7 cellular contexts compared by ENCODE assay signal in genomic region chr22:42367980-42368378, GRCh38.
DNase-seq lines count a peak whose midpoint lies in the region; TF ChIP-seq lines count a peak whose summit lies in the region.

No MANE protein-coding gene starts in this region.

- peaks cover 17% of the 10 kb centered on the region for H3K4me1 Mint-ChIP-seq in progenitor cell of endocrine pancreas (ENCODE audit: low read depth)

- H3K27ac ChIP-seq in DOHH2 (ENCODE audit: low read depth, low read length) (no peak overlapping the region), OCI-LY1 (ENCODE audit: low read depth, low read length, poor library complexity, severe bottlenecking) (no peak overlapping the region), esophagus squamous epithelium (peak overlapping the region; percentile 63 to 83 (median 75)), brain microvascular endothelial cell (no peak overlapping the region)

- H3K9me3 Mint-ChIP-seq in progenitor cell of endocrine pancreas (ENCODE audit: low read depth): no peaks in the 10 kb centered on the region

- TF ChIP-seq CTCF in DOHH2 (IDR thresholded peaks at IDR 0.05; ENCODE audit: low read depth, low read length, poor library complexity, severe bottlenecking) (no peak), OCI-LY1 (IDR thresholded peaks at IDR 0.05; ENCODE audit: low read length) (no peak), esophagus squamous epithelium (IDR thresholded peaks at IDR 0.05) (no peak), progenitor cell of endocrine pancreas (IDR thresholded peaks at IDR 0.05; ENCODE audit: unreplicated experiment) (no peak), brain microvascular endothelial cell (IDR thresholded peaks at IDR 0.05; ENCODE audit: low read depth, low read length, missing control alignments) (no peak), GM10248 (IDR thresholded peaks at IDR 0.05; ENCODE audit: control extremely low read depth, extremely low read depth, low read depth, missing control alignments) (no peak)

- intact Hi-C loops in esophagus squamous epithelium (cut with DNase I): no loop called here

- no peak overlapping the region for H2AFZ ChIP-seq in OCI-LY1 (ENCODE audit: low read length)

- CTCF ChIA-PET in GM10248 (lab: Yijun Ruan, JAX): no interaction called here

- DNase-seq in esophagus squamous epithelium (lab: John Stamatoyannopoulos, UW) (no peak), progenitor cell of endocrine pancreas (ENCODE audit: low spot score, unreplicated experiment) (no peak), brain microvascular endothelial cell (no peak), Kasumi-1 (lab: John Stamatoyannopoulos, UW) (no peak), GM10248 (ENCODE audit: extremely low spot score) (no peak)

- H3K4me1 ChIP-seq in DOHH2 (ENCODE audit: control insufficient read depth, low read length): peaks cover 16% of the 10 kb centered on the region
- H3K4me1 ChIP-seq in OCI-LY1 (ENCODE audit: insufficient read depth, low read length, severe bottlenecking): peaks cover 14% of the 10 kb centered on the region
- H3K4me1 ChIP-seq in esophagus squamous epithelium: peaks cover 26 to 72% (median 45%) of the 10 kb centered on the region in 3 donors

- H3F3A ChIP-seq in DOHH2 (ENCODE audit: control insufficient read depth, insufficient read depth): no peaks in the 10 kb centered on the region
- H3F3A ChIP-seq in OCI-LY1 (ENCODE audit: insufficient read depth, low read length): no peaks in the 10 kb centered on the region

- no peak overlapping the region for H3K9ac ChIP-seq in OCI-LY1 (ENCODE audit: low read length)

- H4K20me1 ChIP-seq in DOHH2 (ENCODE audit: control insufficient read depth, insufficient read depth, low read depth, low read length) (no peaks in the 10 kb centered on the region), OCI-LY1 (ENCODE audit: insufficient read depth, low read length) (no peaks in the 10 kb centered on the region)

- POLR2A ChIA-PET in GM10248 (lab: Yijun Ruan, JAX): no interaction called here

- H3K9me3 ChIP-seq in DOHH2 (ENCODE audit: control insufficient read depth, insufficient read depth, low read length) (no peaks in the 10 kb centered on the region), OCI-LY1 (ENCODE audit: low read length) (no peaks in the 10 kb centered on the region), esophagus squamous epithelium (no peaks in the 10 kb centered on the region)

- no peaks in the 10 kb centered on the region for H3K36me3 Mint-ChIP-seq in progenitor cell of endocrine pancreas (ENCODE audit: insufficient read depth)

- H3K27ac Mint-ChIP-seq in progenitor cell of endocrine pancreas: peak overlapping the region; percentile 10

- H3K36me3 ChIP-seq in DOHH2 (ENCODE audit: control insufficient read depth, low read length) (no peaks in the 10 kb centered on the region), OCI-LY1 (ENCODE audit: insufficient read depth, low read length) (no peaks in the 10 kb centered on the region), esophagus squamous epithelium (no peaks in the 10 kb centered on the region), brain microvascular endothelial cell (replicated peaks) (no peaks in the 10 kb centered on the region)

- no peak for TF ChIP-seq POLR2A in esophagus squamous epithelium (IDR thresholded peaks at IDR 0.05)

- H3K9me2 ChIP-seq in DOHH2 (replicated peaks; ENCODE audit: control insufficient read depth, low read length) (no peaks in the 10 kb centered on the region), OCI-LY1 (ENCODE audit: low read depth, low read length) (no peaks in the 10 kb centered on the region)

- peak overlapping the region; percentile 76 for H3K4me3 Mint-ChIP-seq in progenitor cell of endocrine pancreas (ENCODE audit: low read depth)

- no peak overlapping the region for H3K4me3 ChIP-seq in DOHH2 (ENCODE audit: low read length)
- H3K4me3 ChIP-seq in OCI-LY1 (ENCODE audit: low read depth, low read length, poor library complexity, severe bottlenecking): no peak overlapping the region
- peak overlapping the region; percentile 51 to 76 (median 62) for H3K4me3 ChIP-seq in esophagus squamous epithelium
- H3K4me3 ChIP-seq in brain microvascular endothelial cell (ENCODE audit: low read depth, low read length): no peak overlapping the region

- in situ Hi-C loops in brain microvascular endothelial cell (cut with HindIII; ENCODE audit: low pct_ligation_motif_present, low sequenced_read_pairs): no loop called here

- H3K79me2 ChIP-seq in DOHH2 (ENCODE audit: control insufficient read depth, low read length) (no peaks in the 10 kb centered on the region), OCI-LY1 (ENCODE audit: insufficient read depth, low read length) (no peaks in the 10 kb centered on the region)

- 4 to 7% methylated on average over 7 to 9 of the region's 11 CpGs for WGBS in esophagus squamous epithelium, 2 donors

- H3K4me2 ChIP-seq in DOHH2 (ENCODE audit: low read length) (peak overlapping the region; percentile 94; the same call in 1 of the 2 replicates), OCI-LY1 (ENCODE audit: low read length) (peak overlapping the region; percentile 82)

- peaks cover 59% of the 10 kb centered on the region for H3K27me3 Mint-ChIP-seq in progenitor cell of endocrine pancreas

- peaks cover 69% of the 10 kb centered on the region for H3K27me3 ChIP-seq in DOHH2 (ENCODE audit: control insufficient read depth, low read length)
- peaks cover 26% of the 10 kb centered on the region for H3K27me3 ChIP-seq in OCI-LY1 (ENCODE audit: insufficient read depth, low read length)
- peaks cover 0 to 37% (median 0%) of the 10 kb centered on the region in 4 donors for H3K27me3 ChIP-seq in esophagus squamous epithelium
- H3K27me3 ChIP-seq in brain microvascular endothelial cell (replicated peaks): peaks cover 31% of the 10 kb centered on the region

Comparison
In these comparisons a context has a peak if more than half of its experiments do, and no peak if none do; other contexts are left out.
1. H3K27ac ChIP-seq: peak in esophagus squamous epithelium (4 of 4); none in DOHH2 (single experiment), OCI-LY1 (single experiment) and brain microvascular endothelial cell (single experiment).
2. H3K4me3 ChIP-seq: peak in esophagus squamous epithelium (4 of 4); none in DOHH2 (single experiment), OCI-LY1 (single experiment) and brain microvascular endothelial cell (single experiment).